ENCODE assay signal across 1 cellular context in the genomic region with DNA sequence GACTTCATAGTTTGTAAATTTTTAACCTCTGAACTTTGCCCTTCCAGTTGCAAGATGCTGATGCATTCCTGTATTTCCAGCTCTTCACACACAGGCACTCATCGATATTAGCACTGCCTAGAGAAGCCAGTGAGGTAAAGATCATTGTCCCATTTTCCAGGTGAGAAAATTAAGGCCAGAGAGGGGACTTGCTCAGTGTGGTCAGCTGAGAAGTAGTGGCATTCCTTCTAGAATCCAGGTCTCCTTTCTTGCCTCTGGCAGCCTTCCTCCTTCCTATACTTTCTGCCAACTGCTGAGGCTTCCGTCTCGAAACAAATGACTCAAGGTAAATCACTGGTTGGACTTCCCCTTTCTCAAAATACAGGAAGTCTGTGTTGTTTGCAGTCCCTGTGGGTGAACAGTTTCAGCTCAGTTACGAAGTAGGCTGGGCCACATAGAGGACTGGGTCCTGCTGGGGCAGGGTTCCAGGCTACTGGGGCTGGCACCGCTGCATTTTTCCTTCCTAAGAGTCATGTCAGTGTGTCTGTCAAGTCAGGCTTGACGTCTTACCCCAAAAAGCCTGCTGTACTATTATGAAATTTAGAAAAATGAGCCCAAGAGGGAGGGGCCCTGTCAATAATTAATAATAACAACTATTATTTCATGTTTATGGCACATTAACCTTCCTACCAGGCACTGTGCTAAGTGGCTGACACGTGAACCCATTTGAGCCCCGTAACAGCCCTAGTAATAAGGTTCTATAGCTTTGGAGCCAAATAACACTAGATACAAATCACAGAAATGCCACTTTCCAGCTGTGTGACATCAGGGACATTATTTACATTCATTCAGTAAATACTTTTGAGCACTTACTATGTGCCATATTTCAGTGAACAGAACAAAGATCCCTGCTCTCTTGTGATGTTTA.
TF ChIP-seq lines count a peak whose summit lies in the region.

No MANE protein-coding gene starts in this region.

TF ChIP-seq in endothelial cell of umbilical vein, 7 proteins besides CTCF, POLR2A, EP300 and RAD21:
- TF ChIP-seq EZH2 (IDR thresholded peaks at IDR 0.05; ENCODE audit: borderline replicate concordance, low read depth, low read length, severe bottlenecking): no peak
- peak; percentile 66 for TF ChIP-seq JUN (IDR thresholded peaks at IDR 0.05; ENCODE audit: borderline replicate concordance, insufficient read depth, insufficient read length, low read depth)
- peak; percentile 94 for TF ChIP-seq POLR2AphosphoS5 (IDR thresholded peaks at IDR 0.05; ENCODE audit: insufficient read depth, low read depth, low read length)
- TF ChIP-seq GATA2 (IDR thresholded peaks at IDR 0.05; ENCODE audit: insufficient read depth, insufficient read length, low read depth, low read length): peak; percentile 37
- peak; percentile 79 for TF ChIP-seq FOS (IDR thresholded peaks at IDR 0.05; ENCODE audit: borderline replicate concordance, insufficient read depth, low read length)
